Comparison of ENCODE assay signal across 20 cellular contexts in the genomic region with DNA sequence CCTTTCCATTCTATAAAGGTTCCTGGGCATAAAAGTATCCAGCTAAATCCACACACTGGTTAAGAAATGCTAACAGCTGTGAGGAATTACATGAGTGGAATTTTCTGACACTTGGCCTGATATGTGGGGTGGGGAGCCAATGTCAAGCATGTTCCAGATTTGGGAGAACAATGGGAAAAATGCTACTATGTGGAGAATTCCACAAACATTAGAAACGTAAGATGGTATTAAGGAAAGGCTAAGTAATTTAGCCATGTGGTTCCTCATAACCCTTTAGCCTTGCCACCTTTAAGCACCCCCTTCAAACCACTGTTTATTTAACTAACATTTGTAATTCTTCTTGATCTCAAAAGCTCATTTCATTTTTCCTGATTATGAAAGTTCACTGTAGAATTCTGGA.
"Had no signal": no experiment of that assay in that cellular context is flagged by ENCODE, and none has a peak within 500 bp of the region (broad histone marks: within the 10 kb centered on the region; RNA-seq: fewer than 3 reads in every experiment).

No MANE protein-coding gene starts in this region.

- H3K27me3 ChIP-seq: neutrophil, sigmoid colon had no signal

- H3K4me1 Mint-ChIP-seq: activated CD8-positive, alpha-beta memory T cell treated with anti-CD3 and anti-CD28 coated beads, Interleukin-2, amount 10 ng/mL, durations not matched to agents 7 days and 5 days; activated naive CD8-positive, alpha-beta T cell treated with anti-CD3 and anti-CD28 coated beads, Interleukin-2, amount 10 ng/mL, durations not matched to agents 7 days and 5 days had no signal

- FAIRE-seq: islet of Langerhans had no signal

- ATAC-seq: activated CD8-positive, alpha-beta memory T cell treated with anti-CD3 and anti-CD28 coated beads, Interleukin-2, amount 10 ng/mL, durations not matched to agents 7 days and 5 days; activated T-cell treated with anti-CD3 and anti-CD28 coated beads, Interleukin-2, amount 50 U/mL, for 4 hours; effector memory CD8-positive, alpha-beta T cell; left lobe of liver; naive thymus-derived CD4-positive, alpha-beta T cell had no signal

- H3K27ac ChIP-seq: epithelial cell of prostate, neutrophil had no signal

- H3K9me3 ChIP-seq: neutrophil had no signal

- H3K9me3 Mint-ChIP-seq: activated naive CD8-positive, alpha-beta T cell treated with anti-CD3 and anti-CD28 coated beads, Interleukin-2, amount 10 ng/mL, durations not matched to agents 7 days and 5 days; activated T-cell treated with anti-CD3 and anti-CD28 coated beads, Interleukin-2, amount 50 U/mL, for 4 hours; dendritic cell treated with granulocyte-macrophage colony-stimulating factor and Interleukin-4, amounts not matched to agents 40 ng/mL and 50 ng/mL, for 4 days; effector memory CD8-positive, alpha-beta T cell; type B pancreatic cell had no signal

- H3K4me3 ChIP-seq: sigmoid colon had no signal

- H3K4me3 Mint-ChIP-seq: activated CD8-positive, alpha-beta memory T cell treated with anti-CD3 and anti-CD28 coated beads, Interleukin-2, amount 10 ng/mL, durations not matched to agents 7 days and 5 days; activated naive CD8-positive, alpha-beta T cell treated with anti-CD3 and anti-CD28 coated beads, Interleukin-2, amount 10 ng/mL, durations not matched to agents 7 days and 5 days; activated T-cell treated with anti-CD3 and anti-CD28 coated beads, Interleukin-2, amount 50 U/mL, for 4 hours; dendritic cell treated with granulocyte-macrophage colony-stimulating factor and Interleukin-4, amounts not matched to agents 40 ng/mL and 50 ng/mL, for 4 days; effector memory CD8-positive, alpha-beta T cell; naive thymus-derived CD4-positive, alpha-beta T cell; type B pancreatic cell had no signal

- DNase-seq: activated CD4-positive, alpha-beta T cell treated with anti-CD3 and anti-CD28 coated beads for 1 hour; activated CD4-positive, alpha-beta T cell treated with anti-CD3 and anti-CD28 coated beads, Interleukin-2, amount 50 U/mL, for 48 hours; activated CD8-positive, alpha-beta memory T cell treated with anti-CD3 and anti-CD28 coated beads, Interleukin-2, amount 10 ng/mL, durations not matched to agents 7 days and 5 days; activated gamma-delta T cell treated with Interleukin-2 at 50 U/mL for 16 hours; activated naive CD8-positive, alpha-beta T cell treated with anti-CD3 and anti-CD28 coated beads, Interleukin-2, amount 10 ng/mL, durations not matched to agents 7 days and 5 days; activated T-cell treated with anti-CD3 and anti-CD28 coated beads, Interleukin-2, amount 50 U/mL, for 4 hours; central memory CD4-positive, alpha-beta T cell; effector memory CD8-positive, alpha-beta T cell; naive thymus-derived CD4-positive, alpha-beta T cell; posterior cingulate gyrus; sigmoid colon; stimulated activated CD4-positive, alpha-beta T cell treated with anti-CD3 and anti-CD28 coated beads, Interleukin-12 subunit alpha, Interleukin-12 subunit beta, amount 100 ng/mL, for 4 hours; stimulated activated naive CD4-positive, alpha-beta T cell; T-helper 9 cell had no signal

- H3K27ac Mint-ChIP-seq: activated CD8-positive, alpha-beta memory T cell treated with anti-CD3 and anti-CD28 coated beads, Interleukin-2, amount 10 ng/mL, durations not matched to agents 7 days and 5 days; activated naive CD8-positive, alpha-beta T cell treated with anti-CD3 and anti-CD28 coated beads, Interleukin-2, amount 10 ng/mL, durations not matched to agents 7 days and 5 days; dendritic cell treated with granulocyte-macrophage colony-stimulating factor and Interleukin-4, amounts not matched to agents 40 ng/mL and 50 ng/mL, for 4 days; effector memory CD8-positive, alpha-beta T cell; naive thymus-derived CD4-positive, alpha-beta T cell; type B pancreatic cell had no signal

- H3K36me3 ChIP-seq: neutrophil, sigmoid colon had no signal

- H3K27me3 Mint-ChIP-seq: dendritic cell treated with granulocyte-macrophage colony-stimulating factor and Interleukin-4, amounts not matched to agents 40 ng/mL and 50 ng/mL, for 4 days; type B pancreatic cell had no signal

- H3K36me3 Mint-ChIP-seq: activated CD8-positive, alpha-beta memory T cell treated with anti-CD3 and anti-CD28 coated beads, Interleukin-2, amount 10 ng/mL, durations not matched to agents 7 days and 5 days; activated naive CD8-positive, alpha-beta T cell treated with anti-CD3 and anti-CD28 coated beads, Interleukin-2, amount 10 ng/mL, durations not matched to agents 7 days and 5 days; naive thymus-derived CD4-positive, alpha-beta T cell; type B pancreatic cell had no signal
